ENCODE assay signal across 22 cellular contexts in genomic region chr3:142394921-142395622, GRCh38.
"Had no signal": no experiment of that assay in that cellular context is flagged by ENCODE, and none has a peak within 500 bp of the region (broad histone marks: within the 10 kb centered on the region; RNA-seq: fewer than 3 reads in every experiment).

No MANE protein-coding gene starts in this region.

- H3K4me2 ChIP-seq: neural progenitor cell, smooth muscle cell had no signal

- ATAC-seq: activated T-cell treated with anti-CD3 and anti-CD28 coated beads, Interleukin-2, amount 50 U/mL, for 72 hours; naive thymus-derived CD4-positive, alpha-beta T cell; stimulated activated effector memory CD8-positive, alpha-beta T cell treated with anti-CD3 and anti-CD28 coated beads, Interleukin-12 subunit alpha, Interleukin-12 subunit beta, amount 100 ng/mL, for 72 hours had no signal

- DNase-seq: activated CD4-positive, alpha-beta T cell treated with anti-CD3 and anti-CD28 coated beads, Interleukin-2, amount 50 U/mL, for 4 hours; activated effector memory CD4-positive, alpha-beta T cell treated with anti-CD3 and anti-CD28 coated beads, Interleukin-2, amount 50 U/mL, for 16 hours; activated naive CD4-positive, alpha-beta T cell treated with anti-CD3 and anti-CD28 coated beads, Interleukin-2, amount 50 U/mL, for 16 hours; activated T-cell treated with anti-CD3 and anti-CD28 coated beads, Interleukin-2, amount 50 U/mL, for 72 hours; caudate nucleus; colonic mucosa; endodermal cell; foreskin melanocyte; glutamatergic neuron; mesenchymal stem cell; naive thymus-derived CD4-positive, alpha-beta T cell; right lobe of liver; stimulated activated CD4-positive, alpha-beta T cell treated with anti-CD3 and anti-CD28 coated beads, Interleukin-4, amount 100 ng/mL, for 1 hour; T-helper 1 cell; T1000; testis; upper lobe of left lung had no signal

- H3K9ac ChIP-seq: neural progenitor cell had no signal

- H3K4me3 ChIP-seq: colonic mucosa, neural progenitor cell, prostate gland, right lobe of liver, smooth muscle cell, testis, upper lobe of left lung had no signal

- H3K9me3 ChIP-seq: colonic mucosa, prostate gland, right lobe of liver, testis, upper lobe of left lung had no signal

- H2AFZ ChIP-seq: neural progenitor cell had no signal

- H3K27me3 ChIP-seq: colonic mucosa, neural progenitor cell, right lobe of liver, testis, upper lobe of left lung had no signal

- H3K4me1 ChIP-seq: colonic mucosa, neural progenitor cell, prostate gland, right lobe of liver, testis, upper lobe of left lung had no signal

- H3K27ac ChIP-seq: colonic mucosa, epithelial cell of prostate, neural progenitor cell, prostate gland, right lobe of liver, testis, upper lobe of left lung had no signal
